ENCODE assay signal across 20 cellular contexts in the genomic region with DNA sequence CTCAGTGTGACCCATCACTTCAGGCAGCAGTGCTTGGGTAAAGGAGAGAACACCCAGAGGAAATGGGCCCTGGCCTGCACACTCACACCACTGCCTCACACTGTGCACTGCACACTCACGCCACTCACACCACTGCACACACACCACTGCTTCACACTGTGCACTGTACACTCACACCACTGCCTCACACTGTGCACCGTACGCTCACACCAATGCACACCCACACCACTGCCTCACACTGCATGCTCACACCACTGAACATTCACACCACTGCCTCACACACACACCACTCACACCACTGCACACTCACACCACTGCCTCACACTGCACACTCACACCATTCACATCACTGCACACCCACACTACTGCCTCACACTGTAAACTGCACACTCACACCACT. TPM values are rescaled to one million over a fixed set of nuclear protein-coding genes. Genes with fewer than 3 reads are reported as not detected.
DNase-seq lines count a peak whose midpoint lies in the region; ATAC-seq and TF ChIP-seq lines count a peak whose summit lies in the region.
"Had no signal": no experiment of that assay in that cellular context is flagged by ENCODE, and none has a peak within 500 bp of the region (broad histone marks: within the 10 kb centered on the region; RNA-seq: fewer than 3 reads in every experiment).

No MANE protein-coding gene starts in this region.

- peaks cover 2% of the 10 kb centered on the region for H3K27me3 Mint-ChIP-seq in activated naive CD8-positive, alpha-beta T cell treated with anti-CD3 and anti-CD28 coated beads, Interleukin-2, amount 10 ng/mL, durations not matched to agents 7 days and 5 days
- H3K27me3 Mint-ChIP-seq in activated naive CD8-positive, alpha-beta T cell treated with anti-CD3 and anti-CD28 coated beads for 36 hours: peaks cover 5% of the 10 kb centered on the region
- H3K27me3 Mint-ChIP-seq in natural killer cell treated with Interleukin-12 subunit alpha and Interleukin-12 subunit beta and Interleukin-15 and Interleukin-18, amount 100 ng/mL, for 72 hours: peaks cover 8 to 9% of the 10 kb centered on the region in 2 donors

- no peak for ATAC-seq in activated naive CD8-positive, alpha-beta T cell treated with anti-CD3 and anti-CD28 coated beads, Interleukin-2, amount 10 ng/mL, durations not matched to agents 7 days and 5 days (ENCODE audit: low read depth)
- ATAC-seq in foreskin keratinocyte (peak; percentile 8), upper lobe of right lung (peak; percentile 44), GM19035 (IDR thresholded peaks at IDR 0.05; ENCODE audit: unreplicated experiment) (no peak)
- ATAC-seq in natural killer cell treated with Interleukin-12 subunit alpha and Interleukin-12 subunit beta and Interleukin-15 and Interleukin-18, amount 100 ng/mL, for 72 hours: peak; percentile 20 to 58

- no peak overlapping the region for H3K27ac ChIP-seq in foreskin keratinocyte
- H3K27ac ChIP-seq in upper lobe of right lung: no peak overlapping the region
- H3K27ac ChIP-seq: 22Rv1, C4-2B had no signal

- intact Hi-C loops in upper lobe of right lung (cut with DNase I): no loop called here

- H3K27ac Mint-ChIP-seq in activated naive CD8-positive, alpha-beta T cell treated with anti-CD3 and anti-CD28 coated beads, Interleukin-2, amount 10 ng/mL, durations not matched to agents 7 days and 5 days: peak overlapping the region; percentile 68
- H3K27ac Mint-ChIP-seq in activated naive CD8-positive, alpha-beta T cell treated with anti-CD3 and anti-CD28 coated beads for 36 hours: no peak overlapping the region
- no peak overlapping the region for H3K27ac Mint-ChIP-seq in natural killer cell treated with Interleukin-12 subunit alpha and Interleukin-12 subunit beta and Interleukin-15 and Interleukin-18, amount 100 ng/mL, for 72 hours

- peaks cover 11% of the 10 kb centered on the region for H3K27me3 ChIP-seq in foreskin keratinocyte
- H3K27me3 ChIP-seq in upper lobe of right lung: no peaks in the 10 kb centered on the region

- POLR2A ChIA-PET in activated naive CD8-positive, alpha-beta T cell treated with anti-CD3 and anti-CD28 coated beads, Interleukin-2, amount 10 ng/mL, durations not matched to agents 7 days and 5 days (lab: Charles Lee): no interaction called here

- H3K36me3 ChIP-seq in upper lobe of right lung: no peaks in the 10 kb centered on the region
- H3K36me3 ChIP-seq: HAP-1 had no signal

- H3K9me3 Mint-ChIP-seq in activated naive CD8-positive, alpha-beta T cell treated with anti-CD3 and anti-CD28 coated beads, Interleukin-2, amount 10 ng/mL, durations not matched to agents 7 days and 5 days: no peaks in the 10 kb centered on the region
- no peaks in the 10 kb centered on the region for H3K9me3 Mint-ChIP-seq in activated naive CD8-positive, alpha-beta T cell treated with anti-CD3 and anti-CD28 coated beads for 36 hours
- H3K9me3 Mint-ChIP-seq in natural killer cell treated with Interleukin-12 subunit alpha and Interleukin-12 subunit beta and Interleukin-15 and Interleukin-18, amount 100 ng/mL, for 72 hours: peaks cover 2% of the 10 kb centered on the region

- H3K4me1 Mint-ChIP-seq in activated naive CD8-positive, alpha-beta T cell treated with anti-CD3 and anti-CD28 coated beads, Interleukin-2, amount 10 ng/mL, durations not matched to agents 7 days and 5 days: peaks cover 2% of the 10 kb centered on the region
- H3K4me1 Mint-ChIP-seq in activated naive CD8-positive, alpha-beta T cell treated with anti-CD3 and anti-CD28 coated beads for 36 hours: peaks cover 1% of the 10 kb centered on the region
- peaks cover 0 to 3% of the 10 kb centered on the region in 2 donors for H3K4me1 Mint-ChIP-seq in natural killer cell treated with Interleukin-12 subunit alpha and Interleukin-12 subunit beta and Interleukin-15 and Interleukin-18, amount 100 ng/mL, for 72 hours (ENCODE audit: low read depth in 2 of 2)

- no peaks in the 10 kb centered on the region for H3K4me1 ChIP-seq in foreskin keratinocyte
- H3K4me1 ChIP-seq in upper lobe of right lung: no peaks in the 10 kb centered on the region
- H3K4me1 ChIP-seq: HAP-1 had no signal

- H3K36me3 Mint-ChIP-seq in activated naive CD8-positive, alpha-beta T cell treated with anti-CD3 and anti-CD28 coated beads, Interleukin-2, amount 10 ng/mL, durations not matched to agents 7 days and 5 days: no peaks in the 10 kb centered on the region
- H3K36me3 Mint-ChIP-seq in activated naive CD8-positive, alpha-beta T cell treated with anti-CD3 and anti-CD28 coated beads for 36 hours: no peaks in the 10 kb centered on the region
- no peaks in the 10 kb centered on the region for H3K36me3 Mint-ChIP-seq in natural killer cell treated with Interleukin-12 subunit alpha and Interleukin-12 subunit beta and Interleukin-15 and Interleukin-18, amount 100 ng/mL, for 72 hours

- DNase-seq in activated naive CD8-positive, alpha-beta T cell treated with anti-CD3 and anti-CD28 coated beads, Interleukin-2, amount 10 ng/mL, durations not matched to agents 7 days and 5 days: no peak
- no peak for DNase-seq in activated naive CD8-positive, alpha-beta T cell treated with anti-CD3 and anti-CD28 coated beads for 36 hours
- DNase-seq in foreskin keratinocyte: no peak
- DNase-seq in natural killer cell treated with Interleukin-12 subunit alpha and Interleukin-12 subunit beta and Interleukin-15 and Interleukin-18, amount 100 ng/mL, for 72 hours (ENCODE audit: low spot score): peak; percentile 10
- no peak for DNase-seq in upper lobe of right lung
- no peak for DNase-seq in NCI-H69 (lab: John Stamatoyannopoulos, UW)
- DNase-seq in NCI-H2081 (lab: John Stamatoyannopoulos, UW): no peak
- DNase-seq: AML-193, DMS 273 treated with DMSO at 0.1 percent for 48 hours, DND-41, NCI-H1105, NCI-H2107, NCI-H510A, NCI-H774, OCI-M1, Right ventricle myocardium superior had no signal

- TF ChIP-seq CTCF in foreskin keratinocyte (conservative IDR thresholded peaks at IDR 0.05) (no peak), upper lobe of right lung (IDR thresholded peaks at IDR 0.05) (no peak)

- H3K9me3 ChIP-seq in upper lobe of right lung: no peaks in the 10 kb centered on the region
- H3K9me3 ChIP-seq: HAP-1 had no signal

- H3K4me3 ChIP-seq in upper lobe of right lung: no peak overlapping the region
- H3K4me3 ChIP-seq: HAP-1 had no signal

- H3K4me3 Mint-ChIP-seq in activated naive CD8-positive, alpha-beta T cell treated with anti-CD3 and anti-CD28 coated beads, Interleukin-2, amount 10 ng/mL, durations not matched to agents 7 days and 5 days: no peak overlapping the region
- H3K4me3 Mint-ChIP-seq in activated naive CD8-positive, alpha-beta T cell treated with anti-CD3 and anti-CD28 coated beads for 36 hours: no peak overlapping the region
- H3K4me3 Mint-ChIP-seq in natural killer cell treated with Interleukin-12 subunit alpha and Interleukin-12 subunit beta and Interleukin-15 and Interleukin-18, amount 100 ng/mL, for 72 hours: no peak overlapping the region

RNA-seq across cellular contexts. Expression of a gene that starts 53.0 kb away (rescaled TPM):
- total RNA-seq in activated naive CD8-positive, alpha-beta T cell treated with anti-CD3 and anti-CD28 coated beads, Interleukin-2, amount 10 ng/mL, durations not matched to agents 7 days and 5 days: not detected
- total RNA-seq in activated naive CD8-positive, alpha-beta T cell treated with anti-CD3 and anti-CD28 coated beads for 36 hours: not detected
- total RNA-seq in foreskin keratinocyte: under 0.01 and 0.20 TPM in 2 replicates
- 0.03 TPM in 1 of 2 replicates, not detected in the other for polyA plus RNA-seq in foreskin keratinocyte
- not detected for total RNA-seq in natural killer cell treated with Interleukin-12 subunit alpha and Interleukin-12 subunit beta and Interleukin-15 and Interleukin-18, amount 100 ng/mL, for 72 hours
- 6.4 TPM for total RNA-seq in upper lobe of right lung

Comparison
In these comparisons a context has a peak if more than half of its experiments do, and no peak if none do; other contexts are left out.
1. ATAC-seq: peak in foreskin keratinocyte (single experiment), natural killer cell treated with Interleukin-12 subunit alpha and Interleukin-12 subunit beta and Interleukin-15 and Interleukin-18, amount 100 ng/mL, for 72 hours (2 of 2) and upper lobe of right lung (single experiment); none in activated naive CD8-positive, alpha-beta T cell treated with anti-CD3 and anti-CD28 coated beads, Interleukin-2, amount 10 ng/mL, durations not matched to agents 7 days and 5 days (single experiment) and GM19035 (single experiment).